In the genomic region with DNA sequence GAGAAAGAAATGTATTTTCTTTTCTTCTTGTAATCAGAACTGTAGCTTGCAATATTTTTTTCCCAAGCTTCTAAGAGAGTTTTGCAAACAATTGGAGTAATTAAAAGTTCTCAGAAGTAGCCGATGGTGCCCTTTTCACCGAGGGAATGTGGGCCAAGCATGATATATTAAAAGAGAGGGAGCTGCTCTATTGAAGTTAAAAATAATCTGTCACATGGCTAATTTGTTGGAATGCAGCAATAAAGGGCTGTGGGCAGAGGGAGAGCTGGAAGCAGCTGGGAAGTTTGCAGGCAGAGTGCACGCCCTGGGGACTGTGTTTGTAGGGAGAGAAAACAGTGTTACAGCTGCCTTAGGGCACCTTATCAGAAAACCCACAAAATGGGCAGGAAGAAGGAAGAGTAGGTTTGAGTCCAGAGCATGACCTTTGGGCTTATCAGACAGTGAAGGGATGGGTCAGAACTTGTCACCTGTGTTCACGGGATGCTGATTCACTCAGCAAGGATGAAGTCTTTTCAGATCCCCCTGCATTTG, we compare ENCODE assay signal across 11 cellular contexts. TPM values are rescaled to one million over a fixed set of nuclear protein-coding genes. Genes with fewer than 3 reads are reported as not detected.
DNase-seq lines count a peak whose midpoint lies in the region; ATAC-seq and TF ChIP-seq lines count a peak whose summit lies in the region.
"Had no signal": no experiment of that assay in that cellular context is flagged by ENCODE, and none has a peak within 500 bp of the region (broad histone marks: within the 10 kb centered on the region; RNA-seq: fewer than 3 reads in every experiment).

No MANE protein-coding gene starts in this region.

- no peak for TF ChIP-seq CTCF in foreskin keratinocyte (conservative IDR thresholded peaks at IDR 0.05)
- no peak for TF ChIP-seq CTCF in osteoblast (IDR thresholded peaks at IDR 0.05; ENCODE audit: extremely low read depth, low read depth, low read length)

- no peaks in the 10 kb centered on the region for H3K36me3 ChIP-seq in osteoblast (ENCODE audit: insufficient read depth, low read length)
- H3K36me3 ChIP-seq: ovary had no signal

- H3K9me3 Mint-ChIP-seq in activated naive CD8-positive, alpha-beta T cell treated with anti-CD3 and anti-CD28 coated beads, Interleukin-2, amount 50 U/mL, for 24 hours: no peaks in the 10 kb centered on the region
- H3K9me3 Mint-ChIP-seq: activated naive CD4-positive, alpha-beta T cell treated with anti-CD3 and anti-CD28 coated beads, Interleukin-2, amount 50 U/mL, for 72 hours had no signal

- H2AFZ ChIP-seq in osteoblast (ENCODE audit: low read length): peak overlapping the region; percentile 53

- H4K20me1 ChIP-seq in osteoblast (ENCODE audit: insufficient read depth, low read length): no peaks in the 10 kb centered on the region

- DNase-seq in COLO829 (ENCODE audit: low spot score) (peak; percentile 64), foreskin keratinocyte (peak; percentile 73 to 85), osteoblast (ENCODE audit: insufficient read length, low spot score, missing footprints) (no peak), SK-N-DZ (ENCODE audit: low spot score) (no peak), NCI-H2227 treated with DMSO at 0.1 percent for 48 hours (lab: John Stamatoyannopoulos, UW) (no peak), DMS153 treated with DMSO at 0.1 percent for 48 hours (lab: John Stamatoyannopoulos, UW; ENCODE audit: unreplicated experiment) (no peak)
- no peak for DNase-seq in activated naive CD8-positive, alpha-beta T cell treated with anti-CD3 and anti-CD28 coated beads, Interleukin-2, amount 50 U/mL, for 24 hours
- DNase-seq: NCI-H446 treated with DMSO at 0.1 percent for 48 hours had no signal

- H3K4me3 ChIP-seq in osteoblast (ENCODE audit: insufficient read depth, low read length): peak overlapping the region; percentile 8
- H3K4me3 ChIP-seq: ovary had no signal

- H3K4me2 ChIP-seq in osteoblast (ENCODE audit: insufficient read depth, low read length): peak overlapping the region; percentile 59

- H3K4me1 ChIP-seq in foreskin keratinocyte (peaks cover 35% of the 10 kb centered on the region), osteoblast (ENCODE audit: insufficient read depth, low read length) (peaks cover 15% of the 10 kb centered on the region)

- H3K27me3 ChIP-seq in foreskin keratinocyte: no peaks in the 10 kb centered on the region
- H3K27me3 ChIP-seq in osteoblast (ENCODE audit: insufficient read depth, low read length): no peaks in the 10 kb centered on the region
- H3K27me3 ChIP-seq: ovary had no signal

- H3K27ac ChIP-seq in foreskin keratinocyte (no peak overlapping the region), osteoblast (ENCODE audit: low read depth, low read length) (no peak overlapping the region)

- peaks cover 15% of the 10 kb centered on the region for H3K4me1 Mint-ChIP-seq in activated naive CD8-positive, alpha-beta T cell treated with anti-CD3 and anti-CD28 coated beads, Interleukin-2, amount 50 U/mL, for 24 hours

- no peaks in the 10 kb centered on the region for H3K79me2 ChIP-seq in osteoblast (ENCODE audit: insufficient read depth, low read length)

- no peak overlapping the region for H3K27ac Mint-ChIP-seq in activated naive CD8-positive, alpha-beta T cell treated with anti-CD3 and anti-CD28 coated beads, Interleukin-2, amount 50 U/mL, for 24 hours
- H3K27ac Mint-ChIP-seq: activated naive CD4-positive, alpha-beta T cell treated with anti-CD3 and anti-CD28 coated beads, Interleukin-2, amount 50 U/mL, for 72 hours had no signal

- no peaks in the 10 kb centered on the region for H3K27me3 Mint-ChIP-seq in activated naive CD8-positive, alpha-beta T cell treated with anti-CD3 and anti-CD28 coated beads, Interleukin-2, amount 50 U/mL, for 24 hours

- no peak overlapping the region for H3K4me3 Mint-ChIP-seq in activated naive CD8-positive, alpha-beta T cell treated with anti-CD3 and anti-CD28 coated beads, Interleukin-2, amount 50 U/mL, for 24 hours

- no peaks in the 10 kb centered on the region for H3K9me3 ChIP-seq in osteoblast (ENCODE audit: low read depth, low read length)
- H3K9me3 ChIP-seq: ovary had no signal

- ATAC-seq in SK-N-SH treated with all-trans-retinoic acid at 6 μM for 48 hours (peak; percentile 92), foreskin keratinocyte (peak; percentile 45)
- ATAC-seq in activated naive CD8-positive, alpha-beta T cell treated with anti-CD3 and anti-CD28 coated beads, Interleukin-2, amount 50 U/mL, for 24 hours: no peak
- ATAC-seq: activated naive CD4-positive, alpha-beta T cell treated with anti-CD3 and anti-CD28 coated beads, Interleukin-2, amount 50 U/mL, for 72 hours had no signal

- H3K36me3 Mint-ChIP-seq in activated naive CD8-positive, alpha-beta T cell treated with anti-CD3 and anti-CD28 coated beads, Interleukin-2, amount 50 U/mL, for 24 hours (ENCODE audit: low read depth): no peaks in the 10 kb centered on the region
- H3K36me3 Mint-ChIP-seq: activated naive CD4-positive, alpha-beta T cell treated with anti-CD3 and anti-CD28 coated beads, Interleukin-2, amount 50 U/mL, for 72 hours had no signal

TF ChIP-seq in SK-N-SH treated with all-trans-retinoic acid at 6 μM for 48 hours, 23 proteins besides CTCF, POLR2A, EP300 and RAD21:
- TF ChIP-seq TCF4 (CRISPR knock-in tag; IDR thresholded peaks at IDR 0.05; ENCODE audit: borderline replicate concordance) (no peak), ISL1 (CRISPR knock-in tag; IDR thresholded peaks at IDR 0.05) (peak; percentile 51)

RNA-seq across cellular contexts. Expression of a gene that starts 18.5 kb away (rescaled TPM):
- total RNA-seq in foreskin keratinocyte (12.9 and 13.9 TPM in 2 replicates), osteoblast (9.8 and 10.3 TPM in 2 replicates)
- 13.2 and 13.5 TPM in 2 replicates for polyA plus RNA-seq in foreskin keratinocyte
- polyA plus RNA-seq in SK-N-DZ (2014; cell fraction: cytosol; rRNA removed): 11.8 and 15.0 TPM in 2 replicates
- polyA plus RNA-seq in SK-N-DZ (2014; cell fraction: nucleus; rRNA removed): 7.6 and 10.8 TPM in 2 replicates

RNA-seq across cellular contexts. Expression of a gene that starts 20.1 kb away (rescaled TPM):
- 171 and 188 TPM in 2 replicates for total RNA-seq in foreskin keratinocyte
- 130 and 156 TPM in 2 replicates for polyA plus RNA-seq in foreskin keratinocyte
- 67.7 and 84.0 TPM in 2 replicates for total RNA-seq in osteoblast
- 80.5 and 95.0 TPM in 2 replicates for polyA plus RNA-seq in SK-N-DZ (2014; cell fraction: cytosol; rRNA removed)
- polyA plus RNA-seq in SK-N-DZ (2014; cell fraction: nucleus; rRNA removed): 23.8 and 35.5 TPM in 2 replicates

RNA-seq across cellular contexts. Expression of a gene that starts 52.8 kb away (rescaled TPM):
- total RNA-seq in foreskin keratinocyte: 0.24 TPM in 1 of 2 replicates, not detected in the other
- polyA plus RNA-seq in foreskin keratinocyte: 0.08 TPM in 1 of 2 replicates, not detected in the other
- total RNA-seq in osteoblast: 0.29 and 0.72 TPM in 2 replicates
- 0.76 TPM in 1 of 2 replicates, not detected in the other for polyA plus RNA-seq in SK-N-DZ (2014; cell fraction: cytosol; rRNA removed)
- polyA plus RNA-seq in SK-N-DZ (2014; cell fraction: nucleus; rRNA removed): not detected in 2 replicates
- polyA plus RNA-seq: ovary had no signal

Comparison
In these comparisons a context has a peak if more than half of its experiments do, and no peak if none do; other contexts are left out.
1. DNase-seq: peak in COLO829 (single experiment) and foreskin keratinocyte (2 of 2); none in osteoblast (single experiment), SK-N-DZ (single experiment), NCI-H2227 treated with DMSO at 0.1 percent for 48 hours (single experiment), DMS153 treated with DMSO at 0.1 percent for 48 hours (single experiment) and activated naive CD8-positive, alpha-beta T cell treated with anti-CD3 and anti-CD28 coated beads, Interleukin-2, amount 50 U/mL, for 24 hours (single experiment).